In genomic region chr18:48933578-48934399, GRCh38 we compare ENCODE assay signal across 8 cellular contexts. TPM values are rescaled to one million over a fixed set of nuclear protein-coding genes. Genes with fewer than 3 reads are reported as not detected.
DNase-seq lines count a peak whose midpoint lies in the region; ATAC-seq and TF ChIP-seq lines count a peak whose summit lies in the region.

No MANE protein-coding gene starts in this region.

- DNase-seq in activated T-cell treated with anti-CD3 and anti-CD28 coated beads, Interleukin-2, amount 50 U/mL, for 72 hours = no peak
- DNase-seq in activated T-cell treated with anti-CD3 and anti-CD28 coated beads, Interleukin-2, amount 50 U/mL, for 1 hour = no peak
- DNase-seq in amygdala (lab: John Stamatoyannopoulos, UW) = peak in 34 of 56 donors; percentile 5 to 85 (median 47)
- DNase-seq in lower lobe of right lung = peak; percentile 73
- DNase-seq in upper lobe of right lung = peak; percentile 77
- DNase-seq in BE2C = no peak
- DNase-seq in activated CD4-positive, alpha-beta T cell treated with anti-CD3 and anti-CD28 coated beads for 4 hours = no peak

- ATAC-seq in activated T-cell treated with anti-CD3 and anti-CD28 coated beads, Interleukin-2, amount 50 U/mL, for 72 hours (replicated peaks in 1 of 2) = no peak
- ATAC-seq in lower lobe of right lung (peak; percentile 49 to 51), upper lobe of right lung (peak; percentile 49), HG03378 (IDR thresholded peaks at IDR 0.05; ENCODE audit: unreplicated experiment) (no peak)

- no peaks in the 10 kb centered on the region for H3K27me3 ChIP-seq in lower lobe of right lung (ENCODE audit: low read depth)
- H3K27me3 ChIP-seq in upper lobe of right lung = no peaks in the 10 kb centered on the region
- no peaks in the 10 kb centered on the region for H3K27me3 ChIP-seq in BE2C

- H3K27ac ChIP-seq in lower lobe of right lung (peak overlapping the region; percentile 78), upper lobe of right lung (peak overlapping the region; percentile 74)

- H3K4me1 ChIP-seq in lower lobe of right lung (peaks cover 95% of the 10 kb centered on the region), upper lobe of right lung (peaks cover 95% of the 10 kb centered on the region), BE2C (peaks cover 37% of the 10 kb centered on the region)

- TF ChIP-seq CTCF in lower lobe of right lung (IDR thresholded peaks at IDR 0.05) (no peak), upper lobe of right lung (IDR thresholded peaks at IDR 0.05) (no peak), BE2C (IDR thresholded peaks at IDR 0.05; ENCODE audit: low read depth, low read length) (no peak)

- H3K27me3 Mint-ChIP-seq in activated T-cell treated with anti-CD3 and anti-CD28 coated beads, Interleukin-2, amount 50 U/mL, for 72 hours (ENCODE audit: low read depth) = no peaks in the 10 kb centered on the region

- intact Hi-C loops in lower lobe of right lung (cut with DNase I) (no loop called here), upper lobe of right lung (cut with DNase I) (no loop called here)

- no peaks in the 10 kb centered on the region for H3K9me3 Mint-ChIP-seq in activated T-cell treated with anti-CD3 and anti-CD28 coated beads, Interleukin-2, amount 50 U/mL, for 72 hours

- H3K4me3 Mint-ChIP-seq in activated T-cell treated with anti-CD3 and anti-CD28 coated beads, Interleukin-2, amount 50 U/mL, for 72 hours = peak overlapping the region; percentile 89 to 90

- H3K4me3 ChIP-seq in lower lobe of right lung (peak overlapping the region; percentile 41), upper lobe of right lung (peak overlapping the region; percentile 29), BE2C (ENCODE audit: low read depth, low read length) (no peak overlapping the region)

- no peaks in the 10 kb centered on the region for H3K9me3 ChIP-seq in lower lobe of right lung
- no peaks in the 10 kb centered on the region for H3K9me3 ChIP-seq in upper lobe of right lung
- H3K9me3 ChIP-seq in BE2C = no peaks in the 10 kb centered on the region

- H3K36me3 Mint-ChIP-seq in activated T-cell treated with anti-CD3 and anti-CD28 coated beads, Interleukin-2, amount 50 U/mL, for 72 hours (ENCODE audit: insufficient read depth in 2 of 2) = peaks cover 0 to 6% of the 10 kb centered on the region in 2 donors

- H3K27ac Mint-ChIP-seq in activated T-cell treated with anti-CD3 and anti-CD28 coated beads, Interleukin-2, amount 50 U/mL, for 72 hours = peak overlapping the region; percentile 93

- peaks cover 91% of the 10 kb centered on the region for H3K4me1 Mint-ChIP-seq in activated T-cell treated with anti-CD3 and anti-CD28 coated beads, Interleukin-2, amount 50 U/mL, for 72 hours (ENCODE audit: low read depth)

- H3K36me3 ChIP-seq in lower lobe of right lung (peaks cover 22% of the 10 kb centered on the region), upper lobe of right lung (peaks cover 16% of the 10 kb centered on the region), BE2C (peaks cover 9% of the 10 kb centered on the region; the same call in 1 of the 2 replicates)

RNA-seq across cellular contexts. Expression of gene SMAD7, which starts 17.0 kb away (rescaled TPM):
- total RNA-seq in activated T-cell treated with anti-CD3 and anti-CD28 coated beads, Interleukin-2, amount 50 U/mL, for 72 hours = 10 to 100 TPM; 14.9 to 21.7 TPM
- total RNA-seq in lower lobe of right lung (63.4 TPM), upper lobe of right lung (68.9 TPM)
- polyA plus RNA-seq in BE2C (2012; ENCODE audit: insufficient read depth, insufficient read length, low read depth) = 13.7 TPM

Comparison
In these comparisons a context has a peak if more than half of its experiments do, and no peak if none do; other contexts are left out.
1. ATAC-seq: peak in lower lobe of right lung (2 of 2) and upper lobe of right lung (single experiment); none in activated T-cell treated with anti-CD3 and anti-CD28 coated beads, Interleukin-2, amount 50 U/mL, for 72 hours (0 of 2) and HG03378 (single experiment).
2. DNase-seq: peak in amygdala (34 of 56), lower lobe of right lung (single experiment) and upper lobe of right lung (single experiment); none in activated T-cell treated with anti-CD3 and anti-CD28 coated beads, Interleukin-2, amount 50 U/mL, for 72 hours (0 of 2), activated T-cell treated with anti-CD3 and anti-CD28 coated beads, Interleukin-2, amount 50 U/mL, for 1 hour (single experiment), BE2C (single experiment) and activated CD4-positive, alpha-beta T cell treated with anti-CD3 and anti-CD28 coated beads for 4 hours (0 of 2).